ENCODE assay signal across 26 cellular contexts in the genomic region with DNA sequence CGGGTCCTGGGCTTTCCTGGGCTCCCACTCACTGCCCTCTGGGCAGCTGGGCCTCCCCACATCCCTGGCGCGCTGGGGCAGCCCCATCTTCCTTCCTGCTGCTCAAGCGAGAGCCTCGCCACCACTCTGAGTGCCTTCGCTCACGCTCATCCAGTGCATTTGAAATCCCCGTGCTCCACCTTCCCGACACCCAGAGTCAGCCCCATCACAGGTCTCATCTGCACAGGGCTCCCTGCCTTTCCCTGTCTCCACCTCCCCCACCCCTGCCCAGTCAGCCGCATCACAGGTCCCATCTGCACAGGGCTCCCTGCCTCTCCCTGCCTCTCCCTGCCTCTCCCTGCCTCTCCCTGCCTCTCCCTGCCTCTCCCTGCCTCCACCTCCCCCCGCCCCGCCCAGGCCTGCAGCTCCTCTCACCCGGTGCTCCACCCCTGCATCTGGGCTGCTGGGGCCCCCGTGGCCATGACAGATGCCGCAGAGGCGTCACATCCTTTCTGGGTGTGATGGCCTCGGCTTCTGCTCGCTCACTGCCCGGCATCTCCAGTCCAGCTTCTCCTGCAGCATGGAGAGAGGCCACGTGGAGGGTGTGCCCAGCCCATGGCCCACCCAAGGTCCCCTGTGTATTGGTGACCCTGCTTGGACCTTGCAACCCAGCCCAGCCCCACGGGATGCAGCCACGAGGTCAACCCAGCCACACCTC. TPM values are rescaled to one million over a fixed set of nuclear protein-coding genes. Genes with fewer than 3 reads are reported as not detected.
"Had no signal": no experiment of that assay in that cellular context is flagged by ENCODE, and none has a peak within 500 bp of the region (broad histone marks: within the 10 kb centered on the region; RNA-seq: fewer than 3 reads in every experiment).

No MANE protein-coding gene starts in this region.

- H3K9me3 ChIP-seq: upper lobe of right lung had no signal

- H3K4me1 ChIP-seq: upper lobe of right lung had no signal

- FAIRE-seq: islet of Langerhans had no signal

- H3K36me3 ChIP-seq: cardiac muscle cell, ovary, thoracic aorta, upper lobe of right lung had no signal

- DNase-seq: activated CD4-positive, alpha-beta T cell treated with anti-CD3 and anti-CD28 coated beads, Interleukin-2, amount 10 ng/mL, durations not matched to agents 24 days and 14 days; activated CD4-positive, CD25-positive, alpha-beta regulatory T cell; activated CD8-positive, alpha-beta T cell treated with anti-CD3 and anti-CD28 coated beads for 36 hours; activated naive CD4-positive, alpha-beta T cell; activated naive CD8-positive, alpha-beta T cell treated with anti-CD3 and anti-CD28 coated beads for 36 hours; activated T-cell treated with anti-CD3 and anti-CD28 coated beads, Interleukin-2, amount 50 U/mL, for 1 hour; amniotic stem cell; endodermal cell; foreskin fibroblast; hippocampal formation; naive B cell; ovary; stimulated activated CD4-positive, alpha-beta T cell treated with anti-CD3 and anti-CD28 coated beads, Interleukin-4, amount 100 ng/mL, for 4 hours; stimulated activated naive B cell treated with anti-CD40 and anti-IgM and Interleukin-4, amounts not matched to agents 10 μg/mL and 1 μg/mL and 100 μg/mL, for 72 hours; T1000; upper lobe of right lung had no signal

- ATAC-seq: activated CD8-positive, alpha-beta T cell treated with anti-CD3 and anti-CD28 coated beads for 36 hours; activated T-helper 17 cell treated with anti-CD3 and anti-CD28 coated beads, Interleukin-2, amount 50 U/mL, for 72 hours; sciatic nerve; stimulated activated naive B cell treated with anti-CD40 and anti-IgM and Interleukin-4, amounts not matched to agents 10 μg/mL and 1 μg/mL and 100 μg/mL, for 72 hours; upper lobe of right lung had no signal

- H3K27me3 ChIP-seq: ovary had no signal

- H3K4me3 ChIP-seq: cardiac muscle cell, dorsolateral prefrontal cortex, ovary, smooth muscle cell, thoracic aorta, upper lobe of right lung had no signal

- H3K27ac ChIP-seq: cardiac muscle cell, dorsolateral prefrontal cortex, epithelial cell of prostate, ovary, thoracic aorta, upper lobe of right lung had no signal

RNA-seq across cellular contexts. Expression of a gene that starts 9.0 kb away (rescaled TPM):
- total RNA-seq: activated CD4-positive, alpha-beta T cell treated with anti-CD3 and anti-CD28 coated beads, Interleukin-2, amount 10 ng/mL, durations not matched to agents 24 days and 14 days; activated CD8-positive, alpha-beta T cell treated with anti-CD3 and anti-CD28 coated beads for 36 hours; activated naive CD8-positive, alpha-beta T cell treated with anti-CD3 and anti-CD28 coated beads for 36 hours; activated T-helper 17 cell treated with anti-CD3 and anti-CD28 coated beads, Interleukin-2, amount 50 U/mL, for 72 hours; cardiac muscle cell; dorsolateral prefrontal cortex; endodermal cell; glomerular endothelial cell; ovary; pulmonary artery endothelial cell; sciatic nerve; smooth muscle cell; thoracic aorta; upper lobe of right lung had no signal
- polyA plus RNA-seq: cardiac muscle cell, ovary, smooth muscle cell had no signal
